8 cellular contexts compared by ENCODE assay signal in genomic region chr5:139251281-139251687, GRCh38. TPM values are rescaled to one million over a fixed set of nuclear protein-coding genes. Genes with fewer than 3 reads are reported as not detected.
A peak's percentile ranks its signal among the peaks of the same experiment; 100 is the strongest.
DNase-seq lines count a peak whose midpoint lies in the region; ATAC-seq and TF ChIP-seq lines count a peak whose summit lies in the region.

No MANE protein-coding gene starts in this region.

- peaks cover 0 to 2% (median 0%) of the 10 kb centered on the region in 7 donors for H3K9me3 Mint-ChIP-seq in CD14-positive monocyte

- TF ChIP-seq POLR2A in adrenal gland (IDR thresholded peaks at IDR 0.05) = no peak

- H3K27me3 ChIP-seq in adrenal gland = no peaks in the 10 kb centered on the region

- H3K4me1 ChIP-seq in adrenal gland (replicated peaks in 1 of 2) = no peaks in the 10 kb centered on the region

- TF ChIP-seq CTCF in CD14-positive monocyte (IDR thresholded peaks at IDR 0.05) (peak; percentile 17), adrenal gland (IDR thresholded peaks at IDR 0.05) (peak in 3 of 6 experiments; percentile 16 to 24 (median 20))

- no peak overlapping the region for H3K27ac ChIP-seq in adrenal gland

- H3K4me1 Mint-ChIP-seq in CD14-positive monocyte = peaks cover 21% of the 10 kb centered on the region

- intact Hi-C loops in CD14-positive monocyte (cut with micrococcal nuclease) (no loop called here), left colon (cut with DNase I, micrococcal nuclease) (no loop called here), adrenal gland (cut with DNase I) (loop anchor here in 1 of 2 donors (10.0 kb wide), 2 partner anchors 46 to 156 kb away; no protein-coding TSS in a partner anchor)

- no peaks in the 10 kb centered on the region for H3K36me3 ChIP-seq in adrenal gland (replicated peaks in 1 of 2)

- peak overlapping the region in 3 of 7 donors; percentile 10 to 87 (median 63) for H3K27ac Mint-ChIP-seq in CD14-positive monocyte

- ATAC-seq in HG02885 (IDR thresholded peaks at IDR 0.05; ENCODE audit: poor library complexity, unreplicated experiment) (peak; percentile 51), left colon (peak; percentile 56)

- no peak for DNase-seq in CD14-positive monocyte (ENCODE audit: low spot score)
- DNase-seq in activated CD4-positive, alpha-beta T cell treated with anti-CD3 and anti-CD28 coated beads, Interleukin-2, amount 50 U/mL, for 48 hours = peak; percentile 49 to 61
- peak in 1 of 2 donors; percentile 40 for DNase-seq in left colon
- DNase-seq in ACHN = no peak
- DNase-seq in adrenal gland = no peak
- DNase-seq in amygdala (lab: John Stamatoyannopoulos, UW) = no peak
- no peak for DNase-seq in NCI-H1694 (lab: John Stamatoyannopoulos, UW)

- no peaks in the 10 kb centered on the region for H3K36me3 Mint-ChIP-seq in CD14-positive monocyte

- H3K9me3 ChIP-seq in adrenal gland (replicated peaks in 1 of 3) = no peaks in the 10 kb centered on the region

- peaks cover 0 to 4% (median 0%) of the 10 kb centered on the region in 3 donors for H3K27me3 Mint-ChIP-seq in CD14-positive monocyte (ENCODE audit: low read depth in 3 of 3)

- H3K4me3 Mint-ChIP-seq in CD14-positive monocyte = no peak overlapping the region

- 34 to 43% (median 36%) methylated on average over 3 of the region's 3 CpGs for WGBS in adrenal gland, 4 donors

- in situ Hi-C loops in ACHN (cut with HindIII; ENCODE audit: low pct_ligation_motif_present, low pct_unique_long_range_greater_than_20kb, low sequenced_read_pairs) = no loop called here

- H3K4me3 ChIP-seq in adrenal gland = no peak overlapping the region

RNA-seq across cellular contexts. Expression of gene MATR3, which starts 42.3 kb away (rescaled TPM):
- polyA plus RNA-seq in CD14-positive monocyte = 100 to 1,000 TPM; 137 to 174 TPM
- 100 to 1,000 TPM in 1 of 2 donors, 10 to 100 TPM in 1; 98.4 to 106 TPM for total RNA-seq in left colon
- 100 to 1,000 TPM; 145 to 258 (median 176) TPM for total RNA-seq in adrenal gland
- polyA plus RNA-seq in adrenal gland = 100 to 1,000 TPM in 2 of 3 donors, 10 to 100 TPM in 1; 99.4 to 321 (median 123) TPM

RNA-seq across cellular contexts. Expression of gene SIL1, which starts 53.1 kb away (rescaled TPM):
- polyA plus RNA-seq in CD14-positive monocyte (10 to 100 TPM; 27.9 to 35.1 TPM), adrenal gland (100 to 1,000 TPM; 143 to 313 (median 213) TPM)
- total RNA-seq in left colon (10 to 100 TPM; 29.9 to 33.0 TPM), adrenal gland (100 to 1,000 TPM in 7 of 8 donors, 10 to 100 TPM in 1; 81.9 to 171 (median 136) TPM)

Comparison
In these comparisons a context has a peak if more than half of its experiments do, and no peak if none do; other contexts are left out.
1. DNase-seq: peak in activated CD4-positive, alpha-beta T cell treated with anti-CD3 and anti-CD28 coated beads, Interleukin-2, amount 50 U/mL, for 48 hours (2 of 2); none in CD14-positive monocyte (single experiment), ACHN (single experiment), adrenal gland (0 of 7), amygdala (0 of 56) and NCI-H1694 (single experiment).